ENCODE assay signal across 1 cellular context in genomic region chr7:128476402-128477335, GRCh38.
A peak's percentile ranks its signal among the peaks of the same experiment; 100 is the strongest.
TF ChIP-seq lines count a peak whose summit lies in the region.
"Not testable (repeated sequence)": the region's sequence is repeated elsewhere in the genome, so short reads cannot be mapped to it uniquely, and the experiment has no call there.

Gene METTL2B (plus strand): TSS chr7:128476748. CDS start chr7:128476766, 18 bp downstream.

TF ChIP-seq in K562, 482 proteins besides CTCF, POLR2A, EP300 and RAD21 (continued from another document and continues in another):
- TF ChIP-seq, protein P1, sequence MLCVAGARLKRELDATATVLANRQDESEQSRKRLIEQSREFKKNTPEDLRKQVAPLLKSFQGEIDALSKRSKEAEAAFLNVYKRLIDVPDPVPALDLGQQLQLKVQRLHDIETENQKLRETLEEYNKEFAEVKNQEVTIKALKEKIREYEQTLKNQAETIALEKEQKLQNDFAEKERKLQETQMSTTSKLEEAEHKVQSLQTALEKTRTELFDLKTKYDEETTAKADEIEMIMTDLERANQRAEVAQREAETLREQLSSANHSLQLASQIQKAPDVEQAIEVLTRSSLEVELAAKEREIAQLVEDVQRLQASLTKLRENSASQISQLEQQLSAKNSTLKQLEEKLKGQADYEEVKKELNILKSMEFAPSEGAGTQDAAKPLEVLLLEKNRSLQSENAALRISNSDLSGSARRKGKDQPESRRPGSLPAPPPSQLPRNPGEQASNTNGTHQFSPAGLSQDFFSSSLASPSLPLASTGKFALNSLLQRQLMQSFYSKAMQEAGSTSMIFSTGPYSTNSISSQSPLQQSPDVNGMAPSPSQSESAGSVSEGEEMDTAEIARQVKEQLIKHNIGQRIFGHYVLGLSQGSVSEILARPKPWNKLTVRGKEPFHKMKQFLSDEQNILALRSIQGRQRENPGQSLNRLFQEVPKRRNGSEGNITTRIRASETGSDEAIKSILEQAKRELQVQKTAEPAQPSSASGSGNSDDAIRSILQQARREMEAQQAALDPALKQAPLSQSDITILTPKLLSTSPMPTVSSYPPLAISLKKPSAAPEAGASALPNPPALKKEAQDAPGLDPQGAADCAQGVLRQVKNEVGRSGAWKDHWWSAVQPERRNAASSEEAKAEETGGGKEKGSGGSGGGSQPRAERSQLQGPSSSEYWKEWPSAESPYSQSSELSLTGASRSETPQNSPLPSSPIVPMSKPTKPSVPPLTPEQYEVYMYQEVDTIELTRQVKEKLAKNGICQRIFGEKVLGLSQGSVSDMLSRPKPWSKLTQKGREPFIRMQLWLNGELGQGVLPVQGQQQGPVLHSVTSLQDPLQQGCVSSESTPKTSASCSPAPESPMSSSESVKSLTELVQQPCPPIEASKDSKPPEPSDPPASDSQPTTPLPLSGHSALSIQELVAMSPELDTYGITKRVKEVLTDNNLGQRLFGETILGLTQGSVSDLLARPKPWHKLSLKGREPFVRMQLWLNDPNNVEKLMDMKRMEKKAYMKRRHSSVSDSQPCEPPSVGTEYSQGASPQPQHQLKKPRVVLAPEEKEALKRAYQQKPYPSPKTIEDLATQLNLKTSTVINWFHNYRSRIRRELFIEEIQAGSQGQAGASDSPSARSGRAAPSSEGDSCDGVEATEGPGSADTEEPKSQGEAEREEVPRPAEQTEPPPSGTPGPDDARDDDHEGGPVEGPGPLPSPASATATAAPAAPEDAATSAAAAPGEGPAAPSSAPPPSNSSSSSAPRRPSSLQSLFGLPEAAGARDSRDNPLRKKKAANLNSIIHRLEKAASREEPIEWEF (CRISPR knock-in tag; IDR thresholded peaks at IDR 0.05), result peak; percentile 67; the same call in 1 of the 2 replicates
- TF ChIP-seq, protein P2, sequence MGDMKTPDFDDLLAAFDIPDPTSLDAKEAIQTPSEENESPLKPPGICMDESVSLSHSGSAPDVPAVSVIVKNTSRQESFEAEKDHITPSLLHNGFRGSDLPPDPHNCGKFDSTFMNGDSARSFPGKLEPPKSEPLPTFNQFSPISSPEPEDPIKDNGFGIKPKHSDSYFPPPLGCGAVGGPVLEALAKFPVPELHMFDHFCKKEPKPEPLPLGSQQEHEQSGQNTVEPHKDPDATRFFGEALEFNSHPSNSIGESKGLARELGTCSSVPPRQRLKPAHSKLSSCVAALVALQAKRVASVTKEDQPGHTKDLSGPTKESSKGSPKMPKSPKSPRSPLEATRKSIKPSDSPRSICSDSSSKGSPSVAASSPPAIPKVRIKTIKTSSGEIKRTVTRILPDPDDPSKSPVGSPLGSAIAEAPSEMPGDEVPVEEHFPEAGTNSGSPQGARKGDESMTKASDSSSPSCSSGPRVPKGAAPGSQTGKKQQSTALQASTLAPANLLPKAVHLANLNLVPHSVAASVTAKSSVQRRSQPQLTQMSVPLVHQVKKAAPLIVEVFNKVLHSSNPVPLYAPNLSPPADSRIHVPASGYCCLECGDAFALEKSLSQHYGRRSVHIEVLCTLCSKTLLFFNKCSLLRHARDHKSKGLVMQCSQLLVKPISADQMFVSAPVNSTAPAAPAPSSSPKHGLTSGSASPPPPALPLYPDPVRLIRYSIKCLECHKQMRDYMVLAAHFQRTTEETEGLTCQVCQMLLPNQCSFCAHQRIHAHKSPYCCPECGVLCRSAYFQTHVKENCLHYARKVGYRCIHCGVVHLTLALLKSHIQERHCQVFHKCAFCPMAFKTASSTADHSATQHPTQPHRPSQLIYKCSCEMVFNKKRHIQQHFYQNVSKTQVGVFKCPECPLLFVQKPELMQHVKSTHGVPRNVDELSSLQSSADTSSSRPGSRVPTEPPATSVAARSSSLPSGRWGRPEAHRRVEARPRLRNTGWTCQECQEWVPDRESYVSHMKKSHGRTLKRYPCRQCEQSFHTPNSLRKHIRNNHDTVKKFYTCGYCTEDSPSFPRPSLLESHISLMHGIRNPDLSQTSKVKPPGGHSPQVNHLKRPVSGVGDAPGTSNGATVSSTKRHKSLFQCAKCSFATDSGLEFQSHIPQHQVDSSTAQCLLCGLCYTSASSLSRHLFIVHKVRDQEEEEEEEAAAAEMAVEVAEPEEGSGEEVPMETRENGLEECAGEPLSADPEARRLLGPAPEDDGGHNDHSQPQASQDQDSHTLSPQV (IDR thresholded peaks at IDR 0.05), result peak; percentile 90
- TF ChIP-seq GABPB1 (CRISPR knock-in tag; IDR thresholded peaks at IDR 0.05) (peak; percentile 96), MBD2 (IDR thresholded peaks at IDR 0.05; ENCODE audit: borderline replicate concordance, low read depth) (peak; percentile 67), YY1 (IDR thresholded peaks at IDR 0.05; ENCODE audit: borderline replicate concordance in 1 of 3, control insufficient read depth in 1 of 3, extremely low read depth in 1 of 3, insufficient read depth in 3 of 3, insufficient read length in 1 of 3, insufficient replicate concordance in 2 of 3, low read depth in 1 of 3, low read length in 2 of 3) (peak; percentile 86 to 98 (median 96)), RB1 (IDR thresholded peaks at IDR 0.05; ENCODE audit: low read depth) (peak; percentile 98), FOXK1 (CRISPR knock-in tag; IDR thresholded peaks at IDR 0.05; ENCODE audit: borderline replicate concordance) (peak; percentile 81; the same call in 1 of the 2 replicates), NR2C2 (CRISPR knock-in tag; IDR thresholded peaks at IDR 0.05) (peak; percentile 83), NR2C2 (tag; IDR thresholded peaks at IDR 0.05) (peak; percentile 89), ETS1 (conservative IDR thresholded peaks at IDR 0.05; ENCODE audit: control insufficient read depth, low read depth, low read length) (peak; percentile 40; the same call in 1 of the 2 replicates), LCOR (CRISPR knock-in tag; IDR thresholded peaks at IDR 0.05) (peak; percentile 99), NRF1 (conservative IDR thresholded peaks at IDR 0.05 in 1 of 2, IDR thresholded peaks at IDR 0.05 in 1 of 2) (peak; percentile 56 to 61; a peak in 3 of 4 replicates), NFRKB (IDR thresholded peaks at IDR 0.05; ENCODE audit: low read depth) (peak; percentile 95), RUNX1 (IDR thresholded peaks at IDR 0.05; ENCODE audit: low read depth) (0 out of 2 replicates have a peak, but pooled peaks have one; percentile 19), EP400 (IDR thresholded peaks at IDR 0.05) (peak; percentile 97), TBP (optimal IDR thresholded peaks at IDR 0.05; ENCODE audit: low read depth, low read length) (peak; percentile 67), POLR2G (IDR thresholded peaks at IDR 0.05; ENCODE audit: low read depth, low read length) (peak; percentile 95), ZNF584 (CRISPR knock-in tag; IDR thresholded peaks at IDR 0.05; ENCODE audit: low read depth) (0 out of 2 replicates have a peak, but pooled peaks have one; percentile 56), CBFB (CRISPR knock-in tag; IDR thresholded peaks at IDR 0.05) (peak; percentile 88), MAZ (CRISPR knock-in tag; conservative IDR thresholded peaks at IDR 0.05 in 1 of 2, IDR thresholded peaks at IDR 0.05 in 1 of 2) (peak in 1 of 2 experiments; percentile 61; a peak in 2 of 4 replicates), ZBTB7A (IDR thresholded peaks at IDR 0.05; ENCODE audit: borderline replicate concordance, control insufficient read depth, low read depth, low read length) (peak; percentile 9; the same call in 1 of the 2 replicates), ZBTB11 (CRISPR knock-in tag; IDR thresholded peaks at IDR 0.05) (peak in 2 of 3 experiments; percentile 80 to 96; a peak in 5 of 6 replicates), ZNF766 (CRISPR knock-in tag; conservative IDR thresholded peaks at IDR 0.05) (peak; percentile 77), TOE1 (IDR thresholded peaks at IDR 0.05; ENCODE audit: borderline replicate concordance) (0 out of 2 replicates have a peak, but pooled peaks have one; percentile 34), TOE1 (CRISPR knock-in tag; IDR thresholded peaks at IDR 0.05; ENCODE audit: borderline replicate concordance, low read depth) (peak; percentile 80; the same call in 1 of the 2 replicates), ESRRA (IDR thresholded peaks at IDR 0.05; ENCODE audit: borderline replicate concordance, low read depth) (peak; percentile 66; the same call in 1 of the 2 replicates), HCFC1 (IDR thresholded peaks at IDR 0.05; ENCODE audit: low read depth, low read length) (peak; percentile 81), NCOR1 (IDR thresholded peaks at IDR 0.05) (peak; percentile 33; the same call in 1 of the 2 replicates), HDAC1 (IDR thresholded peaks at IDR 0.05) (peak in 1 of 2 experiments; percentile 92; a peak in 2 of 4 replicates), CBX3 (IDR thresholded peaks at IDR 0.05; ENCODE audit: borderline replicate concordance in 1 of 2, low read length in 2 of 2) (peak in 1 of 2 experiments; percentile 96; a peak in 1 of 3 replicates), MYNN (IDR thresholded peaks at IDR 0.05) (peak; percentile 57; the same call in 1 of the 2 replicates), DACH1 (IDR thresholded peaks at IDR 0.05; ENCODE audit: partially characterized antibody) (peak; percentile 36)
- TF ChIP-seq, protein P3, sequence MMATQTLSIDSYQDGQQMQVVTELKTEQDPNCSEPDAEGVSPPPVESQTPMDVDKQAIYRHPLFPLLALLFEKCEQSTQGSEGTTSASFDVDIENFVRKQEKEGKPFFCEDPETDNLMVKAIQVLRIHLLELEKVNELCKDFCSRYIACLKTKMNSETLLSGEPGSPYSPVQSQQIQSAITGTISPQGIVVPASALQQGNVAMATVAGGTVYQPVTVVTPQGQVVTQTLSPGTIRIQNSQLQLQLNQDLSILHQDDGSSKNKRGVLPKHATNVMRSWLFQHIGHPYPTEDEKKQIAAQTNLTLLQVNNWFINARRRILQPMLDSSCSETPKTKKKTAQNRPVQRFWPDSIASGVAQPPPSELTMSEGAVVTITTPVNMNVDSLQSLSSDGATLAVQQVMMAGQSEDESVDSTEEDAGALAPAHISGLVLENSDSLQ (IDR thresholded peaks at IDR 0.05), result peak; percentile 57
- TF ChIP-seq, protein P4, sequence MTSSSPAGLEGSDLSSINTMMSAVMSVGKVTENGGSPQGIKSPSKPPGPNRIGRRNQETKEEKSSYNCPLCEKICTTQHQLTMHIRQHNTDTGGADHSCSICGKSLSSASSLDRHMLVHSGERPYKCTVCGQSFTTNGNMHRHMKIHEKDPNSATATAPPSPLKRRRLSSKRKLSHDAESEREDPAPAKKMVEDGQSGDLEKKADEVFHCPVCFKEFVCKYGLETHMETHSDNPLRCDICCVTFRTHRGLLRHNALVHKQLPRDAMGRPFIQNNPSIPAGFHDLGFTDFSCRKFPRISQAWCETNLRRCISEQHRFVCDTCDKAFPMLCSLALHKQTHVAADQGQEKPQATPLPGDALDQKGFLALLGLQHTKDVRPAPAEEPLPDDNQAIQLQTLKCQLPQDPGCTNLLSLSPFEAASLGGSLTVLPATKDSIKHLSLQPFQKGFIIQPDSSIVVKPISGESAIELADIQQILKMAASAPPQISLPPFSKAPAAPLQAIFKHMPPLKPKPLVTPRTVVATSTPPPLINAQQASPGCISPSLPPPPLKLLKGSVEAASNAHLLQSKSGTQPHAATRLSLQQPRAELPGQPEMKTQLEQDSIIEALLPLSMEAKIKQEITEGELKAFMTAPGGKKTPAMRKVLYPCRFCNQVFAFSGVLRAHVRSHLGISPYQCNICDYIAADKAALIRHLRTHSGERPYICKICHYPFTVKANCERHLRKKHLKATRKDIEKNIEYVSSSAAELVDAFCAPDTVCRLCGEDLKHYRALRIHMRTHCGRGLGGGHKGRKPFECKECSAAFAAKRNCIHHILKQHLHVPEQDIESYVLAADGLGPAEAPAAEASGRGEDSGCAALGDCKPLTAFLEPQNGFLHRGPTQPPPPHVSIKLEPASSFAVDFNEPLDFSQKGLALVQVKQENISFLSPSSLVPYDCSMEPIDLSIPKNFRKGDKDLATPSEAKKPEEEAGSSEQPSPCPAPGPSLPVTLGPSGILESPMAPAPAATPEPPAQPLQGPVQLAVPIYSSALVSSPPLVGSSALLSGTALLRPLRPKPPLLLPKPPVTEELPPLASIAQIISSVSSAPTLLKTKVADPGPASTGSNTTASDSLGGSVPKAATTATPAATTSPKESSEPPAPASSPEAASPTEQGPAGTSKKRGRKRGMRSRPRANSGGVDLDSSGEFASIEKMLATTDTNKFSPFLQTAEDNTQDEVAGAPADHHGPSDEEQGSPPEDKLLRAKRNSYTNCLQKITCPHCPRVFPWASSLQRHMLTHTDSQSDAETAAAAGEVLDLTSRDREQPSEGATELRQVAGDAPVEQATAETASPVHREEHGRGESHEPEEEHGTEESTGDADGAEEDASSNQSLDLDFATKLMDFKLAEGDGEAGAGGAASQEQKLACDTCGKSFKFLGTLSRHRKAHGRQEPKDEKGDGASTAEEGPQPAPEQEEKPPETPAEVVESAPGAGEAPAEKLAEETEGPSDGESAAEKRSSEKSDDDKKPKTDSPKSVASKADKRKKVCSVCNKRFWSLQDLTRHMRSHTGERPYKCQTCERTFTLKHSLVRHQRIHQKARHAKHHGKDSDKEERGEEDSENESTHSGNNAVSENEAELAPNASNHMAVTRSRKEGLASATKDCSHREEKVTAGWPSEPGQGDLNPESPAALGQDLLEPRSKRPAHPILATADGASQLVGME (CRISPR knock-in tag; IDR thresholded peaks at IDR 0.05), result 0 out of 2 replicates have a peak, but pooled peaks have one; percentile 9
- not testable (repeated sequence) for TF ChIP-seq MYNN (CRISPR knock-in tag; IDR thresholded peaks at IDR 0.05)
